Comparison of ENCODE assay signal across 1 cellular context in the genomic region with DNA sequence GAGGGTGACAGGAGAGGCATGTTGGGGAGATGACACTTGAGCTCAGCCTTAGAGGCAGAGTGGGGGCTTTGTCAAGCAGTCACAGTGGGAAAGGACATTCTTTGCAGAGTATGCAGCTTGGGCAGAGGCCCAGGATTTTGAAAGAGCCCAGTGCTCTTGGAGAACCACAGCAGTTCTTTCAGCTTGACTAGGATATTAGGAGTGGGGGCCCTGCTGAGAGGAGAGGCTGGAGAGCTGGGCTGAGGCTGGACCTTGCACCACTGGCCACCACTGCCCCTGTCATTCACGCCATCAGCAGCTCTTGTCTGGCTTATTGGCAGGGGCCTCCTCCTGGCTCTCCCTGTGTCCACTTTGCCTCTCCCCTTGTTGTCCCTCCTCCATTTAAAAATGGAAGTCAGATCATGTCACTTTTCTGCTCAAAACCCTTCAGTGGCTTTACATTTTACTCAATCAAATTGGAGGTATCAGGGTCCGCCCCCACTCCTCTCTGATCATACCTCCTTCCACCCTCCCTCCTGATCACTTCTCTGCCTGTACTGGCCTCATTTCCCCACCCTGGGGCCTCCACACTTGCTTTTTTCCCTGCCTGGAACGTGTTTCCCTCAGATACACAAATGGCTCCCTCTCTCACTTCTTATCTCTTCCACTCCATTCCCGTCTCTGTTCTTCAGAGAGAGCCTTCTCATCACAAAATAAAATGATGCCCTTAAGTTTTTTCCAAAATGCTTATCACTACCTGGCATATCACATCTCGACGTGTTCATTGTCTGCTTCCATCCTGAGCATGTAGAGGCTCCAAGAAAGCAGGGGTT.
A peak's percentile ranks its signal among the peaks of the same experiment; 100 is the strongest.
TF ChIP-seq lines count a peak whose summit lies in the region.

No MANE protein-coding gene starts in this region.

TF ChIP-seq in K562, 482 proteins besides CTCF, POLR2A, EP300 and RAD21 (continued from another document and continues in another):
- TF ChIP-seq, protein P1, sequence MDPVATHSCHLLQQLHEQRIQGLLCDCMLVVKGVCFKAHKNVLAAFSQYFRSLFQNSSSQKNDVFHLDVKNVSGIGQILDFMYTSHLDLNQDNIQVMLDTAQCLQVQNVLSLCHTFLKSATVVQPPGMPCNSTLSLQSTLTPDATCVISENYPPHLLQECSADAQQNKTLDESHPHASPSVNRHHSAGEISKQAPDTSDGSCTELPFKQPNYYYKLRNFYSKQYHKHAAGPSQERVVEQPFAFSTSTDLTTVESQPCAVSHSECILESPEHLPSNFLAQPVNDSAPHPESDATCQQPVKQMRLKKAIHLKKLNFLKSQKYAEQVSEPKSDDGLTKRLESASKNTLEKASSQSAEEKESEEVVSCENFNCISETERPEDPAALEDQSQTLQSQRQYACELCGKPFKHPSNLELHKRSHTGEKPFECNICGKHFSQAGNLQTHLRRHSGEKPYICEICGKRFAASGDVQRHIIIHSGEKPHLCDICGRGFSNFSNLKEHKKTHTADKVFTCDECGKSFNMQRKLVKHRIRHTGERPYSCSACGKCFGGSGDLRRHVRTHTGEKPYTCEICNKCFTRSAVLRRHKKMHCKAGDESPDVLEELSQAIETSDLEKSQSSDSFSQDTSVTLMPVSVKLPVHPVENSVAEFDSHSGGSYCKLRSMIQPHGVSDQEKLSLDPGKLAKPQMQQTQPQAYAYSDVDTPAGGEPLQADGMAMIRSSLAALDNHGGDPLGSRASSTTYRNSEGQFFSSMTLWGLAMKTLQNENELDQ (CRISPR knock-in tag; IDR thresholded peaks at IDR 0.05; ENCODE audit: borderline replicate concordance) = no peak
- TF ChIP-seq, protein P2, sequence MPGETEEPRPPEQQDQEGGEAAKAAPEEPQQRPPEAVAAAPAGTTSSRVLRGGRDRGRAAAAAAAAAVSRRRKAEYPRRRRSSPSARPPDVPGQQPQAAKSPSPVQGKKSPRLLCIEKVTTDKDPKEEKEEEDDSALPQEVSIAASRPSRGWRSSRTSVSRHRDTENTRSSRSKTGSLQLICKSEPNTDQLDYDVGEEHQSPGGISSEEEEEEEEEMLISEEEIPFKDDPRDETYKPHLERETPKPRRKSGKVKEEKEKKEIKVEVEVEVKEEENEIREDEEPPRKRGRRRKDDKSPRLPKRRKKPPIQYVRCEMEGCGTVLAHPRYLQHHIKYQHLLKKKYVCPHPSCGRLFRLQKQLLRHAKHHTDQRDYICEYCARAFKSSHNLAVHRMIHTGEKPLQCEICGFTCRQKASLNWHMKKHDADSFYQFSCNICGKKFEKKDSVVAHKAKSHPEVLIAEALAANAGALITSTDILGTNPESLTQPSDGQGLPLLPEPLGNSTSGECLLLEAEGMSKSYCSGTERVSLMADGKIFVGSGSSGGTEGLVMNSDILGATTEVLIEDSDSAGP (CRISPR knock-in tag; IDR thresholded peaks at IDR 0.05) = no peak
- TF ChIP-seq ZFPM2 (CRISPR knock-in tag; IDR thresholded peaks at IDR 0.05) = no peak
- TF ChIP-seq XRCC4 (IDR thresholded peaks at IDR 0.05; ENCODE audit: extremely low read depth, insufficient read depth, insufficient read length) = no peak
- TF ChIP-seq, protein P3, sequence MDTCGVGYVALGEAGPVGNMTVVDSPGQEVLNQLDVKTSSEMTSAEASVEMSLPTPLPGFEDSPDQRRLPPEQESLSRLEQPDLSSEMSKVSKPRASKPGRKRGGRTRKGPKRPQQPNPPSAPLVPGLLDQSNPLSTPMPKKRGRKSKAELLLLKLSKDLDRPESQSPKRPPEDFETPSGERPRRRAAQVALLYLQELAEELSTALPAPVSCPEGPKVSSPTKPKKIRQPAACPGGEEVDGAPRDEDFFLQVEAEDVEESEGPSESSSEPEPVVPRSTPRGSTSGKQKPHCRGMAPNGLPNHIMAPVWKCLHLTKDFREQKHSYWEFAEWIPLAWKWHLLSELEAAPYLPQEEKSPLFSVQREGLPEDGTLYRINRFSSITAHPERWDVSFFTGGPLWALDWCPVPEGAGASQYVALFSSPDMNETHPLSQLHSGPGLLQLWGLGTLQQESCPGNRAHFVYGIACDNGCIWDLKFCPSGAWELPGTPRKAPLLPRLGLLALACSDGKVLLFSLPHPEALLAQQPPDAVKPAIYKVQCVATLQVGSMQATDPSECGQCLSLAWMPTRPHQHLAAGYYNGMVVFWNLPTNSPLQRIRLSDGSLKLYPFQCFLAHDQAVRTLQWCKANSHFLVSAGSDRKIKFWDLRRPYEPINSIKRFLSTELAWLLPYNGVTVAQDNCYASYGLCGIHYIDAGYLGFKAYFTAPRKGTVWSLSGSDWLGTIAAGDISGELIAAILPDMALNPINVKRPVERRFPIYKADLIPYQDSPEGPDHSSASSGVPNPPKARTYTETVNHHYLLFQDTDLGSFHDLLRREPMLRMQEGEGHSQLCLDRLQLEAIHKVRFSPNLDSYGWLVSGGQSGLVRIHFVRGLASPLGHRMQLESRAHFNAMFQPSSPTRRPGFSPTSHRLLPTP (IDR thresholded peaks at IDR 0.05; ENCODE audit: borderline replicate concordance, extremely low read depth, insufficient read length) = no peak
- TF ChIP-seq, protein P4, sequence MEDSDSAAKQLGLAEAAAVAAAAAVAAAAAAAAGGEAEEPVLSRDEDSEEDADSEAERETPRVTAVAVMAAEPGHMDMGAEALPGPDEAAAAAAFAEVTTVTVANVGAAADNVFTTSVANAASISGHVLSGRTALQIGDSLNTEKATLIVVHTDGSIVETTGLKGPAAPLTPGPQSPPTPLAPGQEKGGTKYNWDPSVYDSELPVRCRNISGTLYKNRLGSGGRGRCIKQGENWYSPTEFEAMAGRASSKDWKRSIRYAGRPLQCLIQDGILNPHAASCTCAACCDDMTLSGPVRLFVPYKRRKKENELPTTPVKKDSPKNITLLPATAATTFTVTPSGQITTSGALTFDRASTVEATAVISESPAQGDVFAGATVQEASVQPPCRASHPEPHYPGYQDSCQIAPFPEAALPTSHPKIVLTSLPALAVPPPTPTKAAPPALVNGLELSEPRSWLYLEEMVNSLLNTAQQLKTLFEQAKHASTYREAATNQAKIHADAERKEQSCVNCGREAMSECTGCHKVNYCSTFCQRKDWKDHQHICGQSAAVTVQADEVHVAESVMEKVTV (CRISPR knock-in tag; IDR thresholded peaks at IDR 0.05) = no peak
- peak; percentile 61 for TF ChIP-seq NCOR1 (IDR thresholded peaks at IDR 0.05)
- TF ChIP-seq, protein P5, sequence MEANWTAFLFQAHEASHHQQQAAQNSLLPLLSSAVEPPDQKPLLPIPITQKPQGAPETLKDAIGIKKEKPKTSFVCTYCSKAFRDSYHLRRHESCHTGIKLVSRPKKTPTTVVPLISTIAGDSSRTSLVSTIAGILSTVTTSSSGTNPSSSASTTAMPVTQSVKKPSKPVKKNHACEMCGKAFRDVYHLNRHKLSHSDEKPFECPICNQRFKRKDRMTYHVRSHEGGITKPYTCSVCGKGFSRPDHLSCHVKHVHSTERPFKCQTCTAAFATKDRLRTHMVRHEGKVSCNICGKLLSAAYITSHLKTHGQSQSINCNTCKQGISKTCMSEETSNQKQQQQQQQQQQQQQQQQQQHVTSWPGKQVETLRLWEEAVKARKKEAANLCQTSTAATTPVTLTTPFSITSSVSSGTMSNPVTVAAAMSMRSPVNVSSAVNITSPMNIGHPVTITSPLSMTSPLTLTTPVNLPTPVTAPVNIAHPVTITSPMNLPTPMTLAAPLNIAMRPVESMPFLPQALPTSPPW (CRISPR knock-in tag; IDR thresholded peaks at IDR 0.05) = no peak
- no peak for TF ChIP-seq KLF6 (CRISPR knock-in tag; IDR thresholded peaks at IDR 0.05; ENCODE audit: borderline replicate concordance)
- no peak for TF ChIP-seq ADNP (tag; IDR thresholded peaks at IDR 0.05)
- peak; percentile 69 for TF ChIP-seq SMARCA4 (IDR thresholded peaks at IDR 0.05)
- no peak for TF ChIP-seq KLF16 (IDR thresholded peaks at IDR 0.05)
- no peak for TF ChIP-seq CCNT2 (IDR thresholded peaks at IDR 0.05; ENCODE audit: borderline replicate concordance, extremely low read depth, insufficient read length, low read depth, low read length)
- TF ChIP-seq ZC3H11A (IDR thresholded peaks at IDR 0.05; ENCODE audit: low read depth, low read length) = no peak
- TF ChIP-seq, protein P6, sequence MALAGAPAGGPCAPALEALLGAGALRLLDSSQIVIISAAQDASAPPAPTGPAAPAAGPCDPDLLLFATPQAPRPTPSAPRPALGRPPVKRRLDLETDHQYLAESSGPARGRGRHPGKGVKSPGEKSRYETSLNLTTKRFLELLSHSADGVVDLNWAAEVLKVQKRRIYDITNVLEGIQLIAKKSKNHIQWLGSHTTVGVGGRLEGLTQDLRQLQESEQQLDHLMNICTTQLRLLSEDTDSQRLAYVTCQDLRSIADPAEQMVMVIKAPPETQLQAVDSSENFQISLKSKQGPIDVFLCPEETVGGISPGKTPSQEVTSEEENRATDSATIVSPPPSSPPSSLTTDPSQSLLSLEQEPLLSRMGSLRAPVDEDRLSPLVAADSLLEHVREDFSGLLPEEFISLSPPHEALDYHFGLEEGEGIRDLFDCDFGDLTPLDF (CRISPR knock-in tag; IDR thresholded peaks at IDR 0.05) = no peak
- TF ChIP-seq SLC30A9 (CRISPR knock-in tag; IDR thresholded peaks at IDR 0.05) = no peak
- TF ChIP-seq SNIP1 (IDR thresholded peaks at IDR 0.05; ENCODE audit: low read depth) = no peak
- no peak for TF ChIP-seq KHSRP (IDR thresholded peaks at IDR 0.05)
- no peak for TF ChIP-seq HNRNPUL1 (IDR thresholded peaks at IDR 0.05; ENCODE audit: low read length)
- TF ChIP-seq, protein P7, sequence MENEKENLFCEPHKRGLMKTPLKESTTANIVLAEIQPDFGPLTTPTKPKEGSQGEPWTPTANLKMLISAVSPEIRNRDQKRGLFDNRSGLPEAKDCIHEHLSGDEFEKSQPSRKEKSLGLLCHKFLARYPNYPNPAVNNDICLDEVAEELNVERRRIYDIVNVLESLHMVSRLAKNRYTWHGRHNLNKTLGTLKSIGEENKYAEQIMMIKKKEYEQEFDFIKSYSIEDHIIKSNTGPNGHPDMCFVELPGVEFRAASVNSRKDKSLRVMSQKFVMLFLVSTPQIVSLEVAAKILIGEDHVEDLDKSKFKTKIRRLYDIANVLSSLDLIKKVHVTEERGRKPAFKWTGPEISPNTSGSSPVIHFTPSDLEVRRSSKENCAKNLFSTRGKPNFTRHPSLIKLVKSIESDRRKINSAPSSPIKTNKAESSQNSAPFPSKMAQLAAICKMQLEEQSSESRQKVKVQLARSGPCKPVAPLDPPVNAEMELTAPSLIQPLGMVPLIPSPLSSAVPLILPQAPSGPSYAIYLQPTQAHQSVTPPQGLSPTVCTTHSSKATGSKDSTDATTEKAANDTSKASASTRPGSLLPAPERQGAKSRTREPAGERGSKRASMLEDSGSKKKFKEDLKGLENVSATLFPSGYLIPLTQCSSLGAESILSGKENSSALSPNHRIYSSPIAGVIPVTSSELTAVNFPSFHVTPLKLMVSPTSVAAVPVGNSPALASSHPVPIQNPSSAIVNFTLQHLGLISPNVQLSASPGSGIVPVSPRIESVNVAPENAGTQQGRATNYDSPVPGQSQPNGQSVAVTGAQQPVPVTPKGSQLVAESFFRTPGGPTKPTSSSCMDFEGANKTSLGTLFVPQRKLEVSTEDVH (IDR thresholded peaks at IDR 0.05; ENCODE audit: low read depth, partially characterized antibody) = no peak
- TF ChIP-seq PHF20 (IDR thresholded peaks at IDR 0.05; ENCODE audit: partially characterized antibody) = no peak
- TF ChIP-seq NR2F6 (CRISPR knock-in tag; IDR thresholded peaks at IDR 0.05) = no peak
- TF ChIP-seq, protein P8, sequence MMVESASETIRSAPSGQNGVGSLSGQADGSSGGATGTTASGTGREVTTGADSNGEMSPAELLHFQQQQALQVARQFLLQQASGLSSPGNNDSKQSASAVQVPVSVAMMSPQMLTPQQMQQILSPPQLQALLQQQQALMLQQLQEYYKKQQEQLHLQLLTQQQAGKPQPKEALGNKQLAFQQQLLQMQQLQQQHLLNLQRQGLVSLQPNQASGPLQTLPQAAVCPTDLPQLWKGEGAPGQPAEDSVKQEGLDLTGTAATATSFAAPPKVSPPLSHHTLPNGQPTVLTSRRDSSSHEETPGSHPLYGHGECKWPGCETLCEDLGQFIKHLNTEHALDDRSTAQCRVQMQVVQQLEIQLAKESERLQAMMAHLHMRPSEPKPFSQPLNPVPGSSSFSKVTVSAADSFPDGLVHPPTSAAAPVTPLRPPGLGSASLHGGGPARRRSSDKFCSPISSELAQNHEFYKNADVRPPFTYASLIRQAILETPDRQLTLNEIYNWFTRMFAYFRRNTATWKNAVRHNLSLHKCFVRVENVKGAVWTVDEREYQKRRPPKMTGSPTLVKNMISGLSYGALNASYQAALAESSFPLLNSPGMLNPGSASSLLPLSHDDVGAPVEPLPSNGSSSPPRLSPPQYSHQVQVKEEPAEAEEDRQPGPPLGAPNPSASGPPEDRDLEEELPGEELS (CRISPR knock-in tag; IDR thresholded peaks at IDR 0.05; ENCODE audit: borderline replicate concordance) = no peak
- no peak for TF ChIP-seq EZH2 (IDR thresholded peaks at IDR 0.05; ENCODE audit: borderline replicate concordance, low read depth, low read length)
- no peak for TF ChIP-seq RFX5 (IDR thresholded peaks at IDR 0.05; ENCODE audit: low read depth, low read length)
- peak in 1 of 3 experiments; percentile 55 for TF ChIP-seq YY1 (IDR thresholded peaks at IDR 0.05; ENCODE audit: borderline replicate concordance in 1 of 3, control insufficient read depth in 1 of 3, extremely low read depth in 1 of 3, insufficient read depth in 3 of 3, insufficient read length in 1 of 3, insufficient replicate concordance in 2 of 3, low read depth in 1 of 3, low read length in 2 of 3)
- TF ChIP-seq ZBTB8A (IDR thresholded peaks at IDR 0.05; ENCODE audit: partially characterized antibody) = no peak
- no peak for TF ChIP-seq RFX1 (IDR thresholded peaks at IDR 0.05)
- no peak for TF ChIP-seq SP1 (CRISPR knock-in tag; IDR thresholded peaks at IDR 0.05)
- no peak for TF ChIP-seq KDM5B (IDR thresholded peaks at IDR 0.05; ENCODE audit: insufficient replicate concordance, low read depth, low read length)
- no peak for TF ChIP-seq PYGO2 (tag; IDR thresholded peaks at IDR 0.05)
- no peak for TF ChIP-seq MXI1 (IDR thresholded peaks at IDR 0.05; ENCODE audit: low read depth, low read length)
- no peak for TF ChIP-seq NFYB (IDR thresholded peaks at IDR 0.05; ENCODE audit: extremely low read depth, insufficient read length)
- peak; percentile 66 for TF ChIP-seq TCF3 (CRISPR knock-in tag; IDR thresholded peaks at IDR 0.05)
- TF ChIP-seq CBFA2T3 (IDR thresholded peaks at IDR 0.05) = peak; percentile 81
- no peak for TF ChIP-seq EGR1 (conservative IDR thresholded peaks at IDR 0.05)
- TF ChIP-seq CREB1 (IDR thresholded peaks at IDR 0.05) = 0 out of 2 replicates have a peak, but pooled peaks have one; percentile 20
- TF ChIP-seq CREB1 (CRISPR knock-in tag; IDR thresholded peaks at IDR 0.05) = no peak
- no peak for TF ChIP-seq ZNF12 (CRISPR knock-in tag; IDR thresholded peaks at IDR 0.05)
- TF ChIP-seq, protein P9, sequence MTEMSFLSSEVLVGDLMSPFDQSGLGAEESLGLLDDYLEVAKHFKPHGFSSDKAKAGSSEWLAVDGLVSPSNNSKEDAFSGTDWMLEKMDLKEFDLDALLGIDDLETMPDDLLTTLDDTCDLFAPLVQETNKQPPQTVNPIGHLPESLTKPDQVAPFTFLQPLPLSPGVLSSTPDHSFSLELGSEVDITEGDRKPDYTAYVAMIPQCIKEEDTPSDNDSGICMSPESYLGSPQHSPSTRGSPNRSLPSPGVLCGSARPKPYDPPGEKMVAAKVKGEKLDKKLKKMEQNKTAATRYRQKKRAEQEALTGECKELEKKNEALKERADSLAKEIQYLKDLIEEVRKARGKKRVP (CRISPR knock-in tag; IDR thresholded peaks at IDR 0.05) = no peak
- TF ChIP-seq SOX6 (IDR thresholded peaks at IDR 0.05) = peak; percentile 35; the same call in 1 of the 2 replicates
- no peak for TF ChIP-seq ZNF586 (CRISPR knock-in tag; conservative IDR thresholded peaks at IDR 0.05)
- peak in 1 of 2 experiments; percentile 27; a peak in 1 of 4 replicates for TF ChIP-seq RCOR1 (IDR thresholded peaks at IDR 0.05; ENCODE audit: borderline replicate concordance in 1 of 2, low read depth in 2 of 2, low read length in 2 of 2)
